10 cellular contexts compared by ENCODE assay signal in genomic region chr11:14041040-14041439, GRCh38.
DNase-seq lines count a peak whose midpoint lies in the region; ATAC-seq and TF ChIP-seq lines count a peak whose summit lies in the region.
"Had no signal": no experiment of that assay in that cellular context is flagged by ENCODE, and none has a peak within 500 bp of the region (broad histone marks: within the 10 kb centered on the region; RNA-seq: fewer than 3 reads in every experiment).

No MANE protein-coding gene starts in this region.

- no peaks in the 10 kb centered on the region for H3K4me1 Mint-ChIP-seq in activated T-cell treated with anti-CD3 and anti-CD28 coated beads, Interleukin-2, amount 50 U/mL, for 4 hours (ENCODE audit: low read depth)
- H3K4me1 Mint-ChIP-seq in T-helper 2 cell treated with Interferon-gamma antibody and Interleukin-4, amounts not matched to agents 5 μg/mL and 100 μg/mL, for 36 hours (ENCODE audit: low read depth): no peaks in the 10 kb centered on the region

- H3K9me3 ChIP-seq in A673 (ENCODE audit: low read depth, low read length, poor library complexity, severe bottlenecking): no peaks in the 10 kb centered on the region

- H3K4me1 ChIP-seq in A673 (ENCODE audit: insufficient read depth, low read length, poor library complexity, severe bottlenecking): no peaks in the 10 kb centered on the region
- no peaks in the 10 kb centered on the region for H3K4me1 ChIP-seq in foreskin keratinocyte

- intact Hi-C loops in A673 (cut with micrococcal nuclease; ENCODE audit: unreplicated experiment): no loop called here

- BruUV-seq in A673 (replicated peaks; lab: Mats Ljungman, UMichigan): no TSS peak

- H3K36me3 ChIP-seq in A673 (ENCODE audit: insufficient read depth, low read length, poor library complexity, severe bottlenecking): no peaks in the 10 kb centered on the region

- POLR2A ChIA-PET in A673 (lab: Charles Lee; ENCODE audit: low non-redundant PET): no interaction called here

- H3K36me3 Mint-ChIP-seq in activated T-cell treated with anti-CD3 and anti-CD28 coated beads, Interleukin-2, amount 50 U/mL, for 4 hours (ENCODE audit: insufficient read depth): no peaks in the 10 kb centered on the region
- H3K36me3 Mint-ChIP-seq in T-helper 2 cell treated with Interferon-gamma antibody and Interleukin-4, amounts not matched to agents 5 μg/mL and 100 μg/mL, for 36 hours (ENCODE audit: low read depth): no peaks in the 10 kb centered on the region

- DNase-seq in A673 (ENCODE audit: low spot score) (no peak), RKO (ENCODE audit: low spot score) (peak; percentile 3), foreskin keratinocyte (no peak), mucosa of gallbladder (ENCODE audit: low spot score) (no peak)
- no peak for DNase-seq in activated T-cell treated with anti-CD3 and anti-CD28 coated beads, Interleukin-2, amount 50 U/mL, for 4 hours
- no peak for DNase-seq in T-helper 2 cell treated with Interferon-gamma antibody and Interleukin-4, amounts not matched to agents 5 μg/mL and 100 μg/mL, for 36 hours (ENCODE audit: low spot score)
- DNase-seq: activated naive CD4-positive, alpha-beta T cell treated with Interleukin-2 at 50 U/mL for 16 hours; NCI-H1694 treated with DMSO at 0.1 percent for 48 hours had no signal

- CTCF ChIA-PET in A673 (lab: Charles Lee): no interaction called here

- H3K9me3 Mint-ChIP-seq in activated T-cell treated with anti-CD3 and anti-CD28 coated beads, Interleukin-2, amount 50 U/mL, for 4 hours: peaks cover 7% of the 10 kb centered on the region
- no peaks in the 10 kb centered on the region for H3K9me3 Mint-ChIP-seq in T-helper 2 cell treated with Interferon-gamma antibody and Interleukin-4, amounts not matched to agents 5 μg/mL and 100 μg/mL, for 36 hours

- H3K27ac Mint-ChIP-seq in T-helper 2 cell treated with Interferon-gamma antibody and Interleukin-4, amounts not matched to agents 5 μg/mL and 100 μg/mL, for 36 hours: no peak overlapping the region

- H3K4me3 Mint-ChIP-seq in activated T-cell treated with anti-CD3 and anti-CD28 coated beads, Interleukin-2, amount 50 U/mL, for 4 hours: no peak overlapping the region
- no peak overlapping the region for H3K4me3 Mint-ChIP-seq in T-helper 2 cell treated with Interferon-gamma antibody and Interleukin-4, amounts not matched to agents 5 μg/mL and 100 μg/mL, for 36 hours

- no peak overlapping the region for H3K27ac ChIP-seq in A673 (ENCODE audit: low read depth, low read length, poor library complexity, severe bottlenecking)
- H3K27ac ChIP-seq in foreskin keratinocyte: no peak overlapping the region

- H3K4me3 ChIP-seq in A673 (ENCODE audit: low read depth, low read length, poor library complexity, severe bottlenecking): no peak overlapping the region

- TF ChIP-seq CTCF in A673 (conservative IDR thresholded peaks at IDR 0.05; ENCODE audit: low read depth, low read length) (peak; percentile 12; the same call in 1 of the 2 replicates), GM12873 (IDR thresholded peaks at IDR 0.05; ENCODE audit: insufficient read depth, low read depth, low read length, missing control alignments) (peak; percentile 24), foreskin keratinocyte (conservative IDR thresholded peaks at IDR 0.05) (peak; percentile 36)

- ATAC-seq in foreskin keratinocyte (no peak), GM21447 (IDR thresholded peaks at IDR 0.05; ENCODE audit: unreplicated experiment) (no peak)
- no peak for ATAC-seq in activated T-cell treated with anti-CD3 and anti-CD28 coated beads, Interleukin-2, amount 50 U/mL, for 4 hours

- H3K27me3 Mint-ChIP-seq in activated T-cell treated with anti-CD3 and anti-CD28 coated beads, Interleukin-2, amount 50 U/mL, for 4 hours (ENCODE audit: low read depth): no peaks in the 10 kb centered on the region
- peaks cover 12% of the 10 kb centered on the region for H3K27me3 Mint-ChIP-seq in T-helper 2 cell treated with Interferon-gamma antibody and Interleukin-4, amounts not matched to agents 5 μg/mL and 100 μg/mL, for 36 hours (ENCODE audit: low read depth)

- H3K27me3 ChIP-seq in A673 (replicated peaks; ENCODE audit: insufficient read depth, low read depth, low read length, poor library complexity) (no peaks in the 10 kb centered on the region), foreskin keratinocyte (peaks cover 33% of the 10 kb centered on the region)
